19 cellular contexts compared by ENCODE assay signal in genomic region chr18:43265465-43265864, GRCh38. TPM values are rescaled to one million over a fixed set of nuclear protein-coding genes. Genes with fewer than 3 reads are reported as not detected.
A peak's percentile ranks its signal among the peaks of the same experiment; 100 is the strongest.
DNase-seq lines count a peak whose midpoint lies in the region; ATAC-seq, FAIRE-seq and TF ChIP-seq lines count a peak whose summit lies in the region.
"Had no signal": no experiment of that assay in that cellular context is flagged by ENCODE, and none has a peak within 500 bp of the region (broad histone marks: within the 10 kb centered on the region; RNA-seq: fewer than 3 reads in every experiment).

No MANE protein-coding gene starts in this region.

- H3K4me3 ChIP-seq in SJCRH30 = no peak overlapping the region
- H3K4me3 ChIP-seq: GM23248 had no signal

- FAIRE-seq in D721Med (lab: Jason Lieb, UNC) = no peak
- FAIRE-seq: G401.6, GM12892 had no signal

- no peak for ATAC-seq in HG02763 (IDR thresholded peaks at IDR 0.05; ENCODE audit: unreplicated experiment)
- ATAC-seq in GM21825 (IDR thresholded peaks at IDR 0.05; ENCODE audit: unreplicated experiment) = no peak
- ATAC-seq: HCT116 had no signal

- H3K36me3 ChIP-seq in SJCRH30 = no peaks in the 10 kb centered on the region

- TF ChIP-seq CTCF in D721Med (IDR thresholded peaks at IDR 0.05; ENCODE audit: insufficient read depth, missing control alignments) = no peak

- no peak overlapping the region for H3K27ac ChIP-seq in SJCRH30
- H3K27ac ChIP-seq: GM23248 had no signal

- H3K9me3 ChIP-seq in SJCRH30 (replicated peaks) = no peaks in the 10 kb centered on the region

- DNase-seq in SHP77 (lab: John Stamatoyannopoulos, UW) (peak; percentile 20 to 32), SHP77 treated with DMSO at 0.1 percent for 48 hours (lab: John Stamatoyannopoulos, UW) (no peak), NCI-H510A (lab: John Stamatoyannopoulos, UW) (peak; percentile 12), SJCRH30 (peak; percentile 2 to 19), D721Med (ENCODE audit: insufficient read length, low spot score) (no peak)
- DNase-seq: Calu3; CD4-positive, alpha-beta memory T cell; COR-L47; DMS153; DMS79 treated with DMSO at 0.1 percent for 48 hours; GM23248; H9 had no signal

- H3K27me3 ChIP-seq in SJCRH30 = no peaks in the 10 kb centered on the region

- H3K4me1 ChIP-seq in SJCRH30 = no peaks in the 10 kb centered on the region

RNA-seq across cellular contexts. Expression of gene SYT4, which starts 11.8 kb away (rescaled TPM):
- not detected in 2 replicates for total RNA-seq in SJCRH30 (2014; rRNA removed; shearing (Covaris generic))
- total RNA-seq: A172; Calu3; CD4-positive, alpha-beta memory T cell; Daoy; GM23248 had no signal

Comparison
In these comparisons a context has a peak if more than half of its experiments do, and no peak if none do; other contexts are left out.
1. DNase-seq: peak in SHP77 (2 of 2), NCI-H510A (single experiment) and SJCRH30 (2 of 2); none in SHP77 treated with DMSO at 0.1 percent for 48 hours (single experiment) and D721Med (single experiment).